In the genomic region with DNA sequence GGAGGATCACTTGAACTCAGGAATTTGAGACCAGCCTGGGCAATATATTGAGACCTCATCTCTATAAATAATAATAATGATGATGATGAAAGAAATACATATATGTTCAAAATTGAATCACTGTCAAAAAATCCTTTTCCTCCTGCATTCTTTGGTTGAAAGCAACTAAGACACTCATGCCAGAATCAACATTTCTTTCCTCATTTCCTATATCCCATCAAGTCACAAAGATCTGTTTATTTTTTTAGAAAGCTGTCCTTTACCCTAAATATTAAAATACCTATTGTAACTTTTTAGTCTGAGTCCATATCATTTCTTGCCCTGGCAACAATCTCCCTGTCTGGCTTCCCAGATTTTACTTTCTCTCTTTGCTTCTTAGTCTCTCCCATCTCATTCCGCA, we compare ENCODE assay signal across 23 cellular contexts.
"Had no signal": no experiment of that assay in that cellular context is flagged by ENCODE, and none has a peak within 500 bp of the region (broad histone marks: within the 10 kb centered on the region; RNA-seq: fewer than 3 reads in every experiment).

No MANE protein-coding gene starts in this region.

- H3K4me3 ChIP-seq: ascending aorta, body of pancreas had no signal

- H3K9ac ChIP-seq: KMS-11 had no signal

- H3K27ac Mint-ChIP-seq: activated CD4-positive, alpha-beta memory T cell treated with anti-CD3 and anti-CD28 coated beads for 36 hours; activated CD4-positive, alpha-beta T cell treated with anti-CD3 and anti-CD28 coated beads, Interleukin-2, amount 10 ng/mL, durations not matched to agents 7 days and 5 days; activated naive CD4-positive, alpha-beta T cell treated with anti-CD3 and anti-CD28 coated beads, Interleukin-2, amount 50 U/mL, for 24 hours; activated T-helper 2 cell treated with anti-CD3 and anti-CD28 coated beads, Interferon-gamma antibody, Interleukin-2, Interleukin-4, amounts not matched to agents 10 μg/mL and 5 μg/mL and 100 μg/mL, durations not matched to agents 14 hours and 24 hours and 36 hours had no signal

- H3K4me1 ChIP-seq: ascending aorta had no signal

- H3K4me1 Mint-ChIP-seq: activated CD4-positive, alpha-beta T cell treated with anti-CD3 and anti-CD28 coated beads, Interleukin-2, amount 10 ng/mL, durations not matched to agents 7 days and 5 days; activated naive CD4-positive, alpha-beta T cell treated with anti-CD3 and anti-CD28 coated beads, Interleukin-2, amount 50 U/mL, for 24 hours had no signal

- H3K27me3 Mint-ChIP-seq: activated CD4-positive, alpha-beta memory T cell treated with anti-CD3 and anti-CD28 coated beads for 36 hours; activated CD4-positive, alpha-beta T cell treated with anti-CD3 and anti-CD28 coated beads, Interleukin-2, amount 10 ng/mL, durations not matched to agents 7 days and 5 days; activated naive CD4-positive, alpha-beta T cell treated with anti-CD3 and anti-CD28 coated beads, Interleukin-2, amount 50 U/mL, for 24 hours had no signal

- H3K9me3 Mint-ChIP-seq: activated CD4-positive, alpha-beta memory T cell treated with anti-CD3 and anti-CD28 coated beads for 36 hours; activated CD4-positive, alpha-beta T cell treated with anti-CD3 and anti-CD28 coated beads, Interleukin-2, amount 10 ng/mL, durations not matched to agents 7 days and 5 days; activated naive CD4-positive, alpha-beta T cell treated with anti-CD3 and anti-CD28 coated beads, Interleukin-2, amount 50 U/mL, for 24 hours; activated T-helper 2 cell treated with anti-CD3 and anti-CD28 coated beads, Interferon-gamma antibody, Interleukin-2, Interleukin-4, amounts not matched to agents 10 μg/mL and 5 μg/mL and 100 μg/mL, durations not matched to agents 14 hours and 24 hours and 36 hours had no signal

- ATAC-seq: body of pancreas had no signal

- H3K4me3 Mint-ChIP-seq: activated CD4-positive, alpha-beta memory T cell treated with anti-CD3 and anti-CD28 coated beads for 36 hours; activated CD4-positive, alpha-beta T cell treated with anti-CD3 and anti-CD28 coated beads, Interleukin-2, amount 10 ng/mL, durations not matched to agents 7 days and 5 days; activated naive CD4-positive, alpha-beta T cell treated with anti-CD3 and anti-CD28 coated beads, Interleukin-2, amount 50 U/mL, for 24 hours had no signal

- H3K9me3 ChIP-seq: ascending aorta, body of pancreas had no signal

- H3K27me3 ChIP-seq: ascending aorta, body of pancreas had no signal

- H3K27ac ChIP-seq: ascending aorta, body of pancreas, KMS-11, VCaP had no signal

- DNase-seq: activated CD4-positive, alpha-beta memory T cell treated with anti-CD3 and anti-CD28 coated beads for 36 hours; activated CD4-positive, alpha-beta T cell treated with anti-CD3 and anti-CD28 coated beads, Interleukin-2, amount 10 ng/mL, durations not matched to agents 7 days and 5 days; activated CD4-positive, CD25-positive, alpha-beta regulatory T cell; activated CD8-positive, alpha-beta memory T cell treated with anti-CD3 and anti-CD28 coated beads for 24 hours; activated T-cell treated with anti-CD3 and anti-CD28 coated beads, Interleukin-2, amount 50 U/mL, for 48 hours; amniotic stem cell; body of pancreas; NCI-H1092; NCI-H1417; NCI-H2029; NCI-H2107; NCI-H2171 treated with DMSO at 0.1 percent for 48 hours; NCI-H226; NCI-H526 treated with DMSO at 0.1 percent for 48 hours; NCI-H82; SIG-M5; T-helper 2 cell; T1000 had no signal

- H3K4me2 ChIP-seq: KMS-11 had no signal
